Comparison of ENCODE assay signal across 9 cellular contexts in the genomic region with DNA sequence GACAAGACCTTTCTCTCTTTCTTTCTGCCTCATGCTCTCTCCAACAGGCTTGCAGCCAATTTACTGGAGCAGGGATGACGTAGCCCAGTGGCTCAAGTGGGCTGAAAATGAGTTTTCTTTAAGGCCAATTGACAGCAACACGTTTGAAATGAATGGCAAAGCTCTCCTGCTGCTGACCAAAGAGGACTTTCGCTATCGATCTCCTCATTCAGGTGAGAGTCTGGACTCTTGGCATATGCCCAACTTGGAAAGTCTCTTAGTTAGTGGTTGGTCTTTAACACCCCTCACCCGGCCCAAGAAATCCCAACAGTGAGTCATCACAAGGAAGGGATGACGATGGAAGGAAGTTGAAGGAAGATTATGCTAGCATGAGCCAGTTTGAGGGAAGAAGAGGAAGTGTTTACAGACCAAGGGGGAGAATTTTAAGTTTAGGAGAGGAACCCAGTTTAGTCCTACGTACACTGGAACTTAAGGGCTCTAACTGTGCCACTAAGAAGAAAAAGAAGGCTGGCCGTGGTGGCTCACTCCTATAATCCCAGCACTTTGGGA.
DNase-seq lines count a peak whose midpoint lies in the region; ATAC-seq and TF ChIP-seq lines count a peak whose summit lies in the region.
"Had no signal": no experiment of that assay in that cellular context is flagged by ENCODE, and none has a peak within 500 bp of the region (broad histone marks: within the 10 kb centered on the region; RNA-seq: fewer than 3 reads in every experiment).

No MANE protein-coding gene starts in this region.

- CTCF ChIA-PET in activated CD4-positive, alpha-beta memory T cell treated with anti-CD3 and anti-CD28 coated beads for 36 hours (lab: Charles Lee): no interaction called here
- CTCF ChIA-PET in activated CD4-positive, alpha-beta memory T cell treated with anti-CD3 and anti-CD28 coated beads, Interleukin-2, amount 10 ng/mL, durations not matched to agents 7 days and 5 days (lab: Charles Lee): no interaction called here
- CTCF ChIA-PET in activated B cell treated with CpG ODN at 0.5 μM for 24 hours (lab: Charles Lee): no interaction called here

- H3K4me1 ChIP-seq in upper lobe of left lung: peaks cover 52 to 63% (median 61%) of the 10 kb centered on the region in 4 donors

- TF ChIP-seq CTCF in activated B cell treated with CpG ODN at 0.5 μM for 24 hours (IDR thresholded peaks at IDR 0.05): no peak
- no peak for TF ChIP-seq CTCF in upper lobe of left lung (IDR thresholded peaks at IDR 0.05)

- H3K36me3 Mint-ChIP-seq in activated CD4-positive, alpha-beta memory T cell treated with anti-CD3 and anti-CD28 coated beads for 36 hours: peaks cover 58% of the 10 kb centered on the region
- H3K36me3 Mint-ChIP-seq in activated CD4-positive, alpha-beta memory T cell treated with anti-CD3 and anti-CD28 coated beads, Interleukin-2, amount 10 ng/mL, durations not matched to agents 7 days and 5 days (ENCODE audit: low read depth): peaks cover 50% of the 10 kb centered on the region
- peaks cover 57% of the 10 kb centered on the region for H3K36me3 Mint-ChIP-seq in activated B cell treated with CpG ODN at 0.5 μM for 24 hours (ENCODE audit: low read depth)

- H3K27me3 Mint-ChIP-seq in activated CD4-positive, alpha-beta memory T cell treated with anti-CD3 and anti-CD28 coated beads for 36 hours: no peaks in the 10 kb centered on the region
- H3K27me3 Mint-ChIP-seq in activated CD4-positive, alpha-beta memory T cell treated with anti-CD3 and anti-CD28 coated beads, Interleukin-2, amount 10 ng/mL, durations not matched to agents 7 days and 5 days: no peaks in the 10 kb centered on the region
- no peaks in the 10 kb centered on the region for H3K27me3 Mint-ChIP-seq in activated B cell treated with CpG ODN at 0.5 μM for 24 hours

- no peak for ATAC-seq in activated B cell treated with CpG ODN at 0.5 μM for 24 hours (ENCODE audit: low read depth)
- ATAC-seq in upper lobe of left lung (ENCODE audit: low FRiP score in 2 of 2): peak; percentile 47 to 77
- ATAC-seq in GM19351 (IDR thresholded peaks at IDR 0.05; ENCODE audit: unreplicated experiment): no peak

- H3K9me3 Mint-ChIP-seq in activated CD4-positive, alpha-beta memory T cell treated with anti-CD3 and anti-CD28 coated beads for 36 hours: no peaks in the 10 kb centered on the region
- H3K9me3 Mint-ChIP-seq in activated CD4-positive, alpha-beta memory T cell treated with anti-CD3 and anti-CD28 coated beads, Interleukin-2, amount 10 ng/mL, durations not matched to agents 7 days and 5 days: no peaks in the 10 kb centered on the region
- H3K9me3 Mint-ChIP-seq in activated B cell treated with CpG ODN at 0.5 μM for 24 hours: no peaks in the 10 kb centered on the region
- H3K9me3 Mint-ChIP-seq: activated naive CD4-positive, alpha-beta T cell treated with anti-CD3 and anti-CD28 coated beads for 36 hours had no signal

- H3K27me3 ChIP-seq in upper lobe of left lung: no peaks in the 10 kb centered on the region

- H3K4me1 Mint-ChIP-seq in activated CD4-positive, alpha-beta memory T cell treated with anti-CD3 and anti-CD28 coated beads for 36 hours (ENCODE audit: low read depth): peaks cover 66% of the 10 kb centered on the region
- peaks cover 30% of the 10 kb centered on the region for H3K4me1 Mint-ChIP-seq in activated CD4-positive, alpha-beta memory T cell treated with anti-CD3 and anti-CD28 coated beads, Interleukin-2, amount 10 ng/mL, durations not matched to agents 7 days and 5 days
- peaks cover 61% of the 10 kb centered on the region for H3K4me1 Mint-ChIP-seq in activated B cell treated with CpG ODN at 0.5 μM for 24 hours

- TF ChIP-seq POLR2A in upper lobe of left lung (IDR thresholded peaks at IDR 0.05): peak in 1 of 4 donors; percentile 30

- DNase-seq in activated CD4-positive, alpha-beta memory T cell treated with anti-CD3 and anti-CD28 coated beads for 36 hours: no peak
- no peak for DNase-seq in activated CD4-positive, alpha-beta memory T cell treated with anti-CD3 and anti-CD28 coated beads, Interleukin-2, amount 10 ng/mL, durations not matched to agents 7 days and 5 days
- DNase-seq in activated B cell treated with CpG ODN at 0.5 μM for 24 hours (no peak), kidney glomerular epithelial cell (lab: John Stamatoyannopoulos, UW) (peak; percentile 8), upper lobe of left lung (peak in 1 of 2 donors; percentile 51), ureter (ENCODE audit: low spot score) (no peak), AG20443 (ENCODE audit: low spot score) (no peak)
- DNase-seq: activated naive CD4-positive, alpha-beta T cell treated with anti-CD3 and anti-CD28 coated beads for 36 hours had no signal

- peak in 1 of 4 donors; percentile 71 for TF ChIP-seq EP300 in upper lobe of left lung (IDR thresholded peaks at IDR 0.05)

- no peak overlapping the region for H3K4me3 Mint-ChIP-seq in activated CD4-positive, alpha-beta memory T cell treated with anti-CD3 and anti-CD28 coated beads for 36 hours
- H3K4me3 Mint-ChIP-seq in activated CD4-positive, alpha-beta memory T cell treated with anti-CD3 and anti-CD28 coated beads, Interleukin-2, amount 10 ng/mL, durations not matched to agents 7 days and 5 days: no peak overlapping the region
- no peak overlapping the region for H3K4me3 Mint-ChIP-seq in activated B cell treated with CpG ODN at 0.5 μM for 24 hours
- H3K4me3 Mint-ChIP-seq: activated naive CD4-positive, alpha-beta T cell treated with anti-CD3 and anti-CD28 coated beads for 36 hours had no signal

- no peak overlapping the region for H3K4me3 ChIP-seq in upper lobe of left lung

- 37% methylated on average over 8 of the region's 8 CpGs for WGBS in upper lobe of left lung, 2 donors

- intact Hi-C loops in activated CD4-positive, alpha-beta memory T cell treated with anti-CD3 and anti-CD28 coated beads for 36 hours (cut with micrococcal nuclease): no loop called here
- intact Hi-C loops in activated B cell treated with CpG ODN at 0.5 μM for 24 hours (cut with micrococcal nuclease): loop anchor here (5.0 to 10.0 kb wide), 3 partner anchors 888 to 1696 kb away; partner anchors contain the start of gene GSG1

- peak overlapping the region; percentile 65 for H3K27ac Mint-ChIP-seq in activated CD4-positive, alpha-beta memory T cell treated with anti-CD3 and anti-CD28 coated beads for 36 hours
- no peak overlapping the region for H3K27ac Mint-ChIP-seq in activated CD4-positive, alpha-beta memory T cell treated with anti-CD3 and anti-CD28 coated beads, Interleukin-2, amount 10 ng/mL, durations not matched to agents 7 days and 5 days
- H3K27ac Mint-ChIP-seq in activated B cell treated with CpG ODN at 0.5 μM for 24 hours: peak overlapping the region; percentile 60
- H3K27ac Mint-ChIP-seq: activated naive CD4-positive, alpha-beta T cell treated with anti-CD3 and anti-CD28 coated beads for 36 hours had no signal

- POLR2A ChIA-PET in activated CD4-positive, alpha-beta memory T cell treated with anti-CD3 and anti-CD28 coated beads for 36 hours (lab: Charles Lee): no interaction called here
- POLR2A ChIA-PET in activated CD4-positive, alpha-beta memory T cell treated with anti-CD3 and anti-CD28 coated beads, Interleukin-2, amount 10 ng/mL, durations not matched to agents 7 days and 5 days (lab: Charles Lee): no interaction called here
- POLR2A ChIA-PET in activated B cell treated with CpG ODN at 0.5 μM for 24 hours (lab: Charles Lee): interaction anchor here (0.6 to 3.8 kb wide), 2 partner anchors 12 to 108 kb away, joined by 3 to 31 read pairs; no protein-coding TSS in a partner anchor

- H3K9me3 ChIP-seq in upper lobe of left lung: no peaks in the 10 kb centered on the region

- H3K36me3 ChIP-seq in upper lobe of left lung: peaks cover 0 to 13% (median 0%) of the 10 kb centered on the region in 4 donors

- peak overlapping the region; percentile 60 to 78 (median 74) for H3K27ac ChIP-seq in upper lobe of left lung

Comparison
In these comparisons a context has a peak if more than half of its experiments do, and no peak if none do; other contexts are left out.
1. ATAC-seq: peak in upper lobe of left lung (2 of 2); none in activated B cell treated with CpG ODN at 0.5 μM for 24 hours (single experiment) and GM19351 (single experiment).